In genomic region chr9:84851935-84852585, GRCh38 we compare ENCODE assay signal across 10 cellular contexts.
DNase-seq lines count a peak whose midpoint lies in the region; TF ChIP-seq lines count a peak whose summit lies in the region.
"Had no signal": no experiment of that assay in that cellular context is flagged by ENCODE, and none has a peak within 500 bp of the region (broad histone marks: within the 10 kb centered on the region; RNA-seq: fewer than 3 reads in every experiment).

No MANE protein-coding gene starts in this region.

- H3K9me2 ChIP-seq in MM.1S (replicated peaks; ENCODE audit: insufficient read depth, low read length), result no peaks in the 10 kb centered on the region

- H3K27ac ChIP-seq in caudate nucleus (ENCODE audit: low read depth, low read length), result peak overlapping the region; percentile 17
- peak overlapping the region; percentile 1 for H3K27ac ChIP-seq in layer of hippocampus (ENCODE audit: low read depth, low read length)
- H3K27ac ChIP-seq in MM.1S (ENCODE audit: low read length), result no peak overlapping the region
- no peak overlapping the region for H3K27ac ChIP-seq in spleen
- H3K27ac ChIP-seq: upper lobe of left lung had no signal

- no peaks in the 10 kb centered on the region for H3F3A ChIP-seq in MM.1S (ENCODE audit: insufficient read depth, low read length)

- H4K20me1 ChIP-seq in MM.1S (ENCODE audit: insufficient read depth, low read length), result no peaks in the 10 kb centered on the region

- H2AFZ ChIP-seq in MM.1S (ENCODE audit: low read length), result no peak overlapping the region

- H3K4me1 ChIP-seq in MM.1S (ENCODE audit: low read length) (no peaks in the 10 kb centered on the region), spleen (no peaks in the 10 kb centered on the region)

- no peak overlapping the region for H3K4me3 ChIP-seq in AG09309 (ENCODE audit: control insufficient read depth, low read depth, low read length)
- no peak overlapping the region for H3K4me3 ChIP-seq in MM.1S (ENCODE audit: low read length)
- H3K4me3 ChIP-seq in spleen, result no peak overlapping the region
- H3K4me3 ChIP-seq: upper lobe of left lung had no signal

- intact Hi-C loops in spleen (cut with DNase I; ENCODE audit: low total_unique reads), result no loop called here

- H3K79me2 ChIP-seq in MM.1S (ENCODE audit: low read length), result no peaks in the 10 kb centered on the region

- TF ChIP-seq POLR2A in spleen (IDR thresholded peaks at IDR 0.05), result no peak

- H3K27me3 ChIP-seq in layer of hippocampus (ENCODE audit: control insufficient read depth, insufficient read depth, low read length) (no peaks in the 10 kb centered on the region), MM.1S (replicated peaks; ENCODE audit: insufficient read depth, low read length) (no peaks in the 10 kb centered on the region), spleen (replicated peaks in 1 of 7) (no peaks in the 10 kb centered on the region)
- H3K27me3 ChIP-seq: upper lobe of left lung had no signal

- DNase-seq in AG09309 (ENCODE audit: low read depth) (peak; percentile 86), NCI-H1417 (lab: John Stamatoyannopoulos, UW) (peak; percentile 19 to 95 (median 80)), caudate nucleus (lab: John Stamatoyannopoulos, UW) (peak in 3 of 61 donors; percentile 23 to 73 (median 28)), MM.1S (no peak), T-helper 2 cell (no peak), spleen (no peak)
- no peak for DNase-seq in stimulated activated CD4-positive, alpha-beta T cell treated with anti-CD3 and anti-CD28 coated beads, Interleukin-4, amount 100 ng/mL, for 24 hours
- DNase-seq: Calu3, upper lobe of left lung had no signal

- no peaks in the 10 kb centered on the region for H3K36me3 ChIP-seq in MM.1S (replicated peaks; ENCODE audit: insufficient read depth, low read length)
- no peaks in the 10 kb centered on the region for H3K36me3 ChIP-seq in spleen
- H3K36me3 ChIP-seq: upper lobe of left lung had no signal

- TF ChIP-seq CTCF in AG09309 (IDR thresholded peaks at IDR 0.05; ENCODE audit: control insufficient read depth, insufficient read depth, low read depth, low read length, missing control alignments), result no peak
- TF ChIP-seq CTCF in MM.1S (IDR thresholded peaks at IDR 0.05; ENCODE audit: low read length), result no peak
- no peak for TF ChIP-seq CTCF in spleen (IDR thresholded peaks at IDR 0.05 in 8 of 11, conservative IDR thresholded peaks at IDR 0.05 in 3 of 11)

- no peak overlapping the region for H3K9ac ChIP-seq in MM.1S (ENCODE audit: low read length)

- H3K4me2 ChIP-seq in MM.1S (ENCODE audit: low read depth, low read length), result no peak overlapping the region

- 73 to 93% (median 88%) methylated on average over 9 to 10 of the region's 10 CpGs for WGBS in spleen, 5 donors

- H3K9me3 ChIP-seq in MM.1S (replicated peaks; ENCODE audit: insufficient read depth, low read length) (no peaks in the 10 kb centered on the region), spleen (no peaks in the 10 kb centered on the region)
- H3K9me3 ChIP-seq: upper lobe of left lung had no signal

Comparison
In these comparisons a context has a peak if more than half of its experiments do, and no peak if none do; other contexts are left out.
1. DNase-seq: peak in AG09309 (single experiment) and NCI-H1417 (3 of 3); none in MM.1S (single experiment), T-helper 2 cell (0 of 5), stimulated activated CD4-positive, alpha-beta T cell treated with anti-CD3 and anti-CD28 coated beads, Interleukin-4, amount 100 ng/mL, for 24 hours (single experiment) and spleen (single experiment).
2. H3K27ac ChIP-seq: peak in caudate nucleus (single experiment) and layer of hippocampus (single experiment); none in MM.1S (single experiment) and spleen (0 of 8).